Comparison of ENCODE assay signal across 1 cellular context in genomic region chr1:44213222-44214112, GRCh38.
A peak's percentile ranks its signal among the peaks of the same experiment; 100 is the strongest.
TF ChIP-seq lines count a peak whose summit lies in the region.

DMAP1 (plus strand) TSS chr1:44213471; CDS start chr1:44213754, 283 bp downstream.

TF ChIP-seq in H1, 55 proteins besides CTCF, POLR2A, EP300 and RAD21:
- TF ChIP-seq TBP (IDR thresholded peaks at IDR 0.05; ENCODE audit: low read depth, low read length) (peak; percentile 86), NANOG (IDR thresholded peaks at IDR 0.05; ENCODE audit: insufficient read depth, low read depth, low read length, poor library complexity, severe bottlenecking) (no peak), GABPA (IDR thresholded peaks at IDR 0.05; ENCODE audit: borderline replicate concordance, insufficient read depth, low read length) (peak; percentile 100), GTF2F1 (IDR thresholded peaks at IDR 0.05; ENCODE audit: borderline replicate concordance, low read depth, low read length) (peak; percentile 33; the same call in 1 of the 2 replicates), HDAC6 (IDR thresholded peaks at IDR 0.05; ENCODE audit: low read depth, low read length) (no peak), FOSL1 (IDR thresholded peaks at IDR 0.05; ENCODE audit: insufficient read depth, low read depth, low read length) (no peak), NRF1 (IDR thresholded peaks at IDR 0.05; ENCODE audit: low read depth, low read length) (no peak), SAP30 (IDR thresholded peaks at IDR 0.05; ENCODE audit: insufficient read depth, insufficient replicate concordance, low read length) (no peak), CBX8 (IDR thresholded peaks at IDR 0.05; ENCODE audit: borderline replicate concordance, low read depth, low read length) (no peak), SP4 (IDR thresholded peaks at IDR 0.05; ENCODE audit: low read length) (peak; percentile 96), PHF8 (conservative IDR thresholded peaks at IDR 0.05; ENCODE audit: low read depth, low read length) (peak; percentile 88), TAF1 (IDR thresholded peaks at IDR 0.05; ENCODE audit: low read depth, low read length) (peak; percentile 85), SIN3A (conservative IDR thresholded peaks at IDR 0.05 in 1 of 2, IDR thresholded peaks at IDR 0.05 in 1 of 2; ENCODE audit: low read depth in 1 of 2, low read length in 2 of 2) (peak; percentile 58 to 94; a peak in 2 of 4 replicates), KDM5A (IDR thresholded peaks at IDR 0.05; ENCODE audit: low read length) (peak; percentile 69; the same call in 1 of the 2 replicates), CEBPB (IDR thresholded peaks at IDR 0.05; ENCODE audit: low read depth, low read length) (0 out of 2 replicates have a peak, but pooled peaks have one; percentile 15), KDM4A (IDR thresholded peaks at IDR 0.05; ENCODE audit: low read depth, low read length, severe bottlenecking) (peak; percentile 53), SIX5 (IDR thresholded peaks at IDR 0.05; ENCODE audit: low read depth, low read length) (peak; percentile 34; the same call in 1 of the 2 replicates), BCL11A (IDR thresholded peaks at IDR 0.05; ENCODE audit: low read depth in 2 of 2, low read length in 2 of 2) (no peak), SIRT6 (IDR thresholded peaks at IDR 0.05; ENCODE audit: low read length) (no peak), RXRA (IDR thresholded peaks at IDR 0.05; ENCODE audit: insufficient read depth, low read depth, low read length) (0 out of 2 replicates have a peak, but pooled peaks have one; percentile 58), POLR2AphosphoS5 (IDR thresholded peaks at IDR 0.05; ENCODE audit: low read depth, low read length) (no peak; the same call in 1 of the 2 replicates), CREB1 (IDR thresholded peaks at IDR 0.05) (peak; percentile 67), BACH1 (IDR thresholded peaks at IDR 0.05; ENCODE audit: low read length) (no peak), TAF7 (optimal IDR thresholded peaks at IDR 0.05; ENCODE audit: borderline replicate concordance, low read depth, low read length) (peak; percentile 66), EZH2 (IDR thresholded peaks at IDR 0.05; ENCODE audit: low read depth, low read length, severe bottlenecking) (no peak), RNF2 (IDR thresholded peaks at IDR 0.05; ENCODE audit: borderline replicate concordance, low read depth, low read length, missing control alignments, poor library complexity, severe bottlenecking) (no peak), MAFK (IDR thresholded peaks at IDR 0.05; ENCODE audit: low read depth, low read length) (no peak), CBX5 (IDR thresholded peaks at IDR 0.05; ENCODE audit: low read depth, low read length) (no peak), ASH2L (IDR thresholded peaks at IDR 0.05; ENCODE audit: low read length) (peak; percentile 100), JUN (IDR thresholded peaks at IDR 0.05; ENCODE audit: low read depth, low read length) (no peak), RFX5 (IDR thresholded peaks at IDR 0.05; ENCODE audit: borderline replicate concordance, low read depth, low read length) (peak; percentile 46; the same call in 1 of the 2 replicates), TEAD4 (IDR thresholded peaks at IDR 0.05; ENCODE audit: low read depth, low read length) (peak; percentile 82), SP2 (IDR thresholded peaks at IDR 0.05; ENCODE audit: low read length) (no peak), CHD1 (IDR thresholded peaks at IDR 0.05; ENCODE audit: low read depth, low read length) (no peak), JUND (IDR thresholded peaks at IDR 0.05; ENCODE audit: low read length) (peak; percentile 54; the same call in 1 of the 2 replicates), CTBP2 (IDR thresholded peaks at IDR 0.05; ENCODE audit: borderline replicate concordance, insufficient read depth, insufficient read length, low read length) (no peak), CHD2 (IDR thresholded peaks at IDR 0.05; ENCODE audit: low read length) (peak; percentile 67; the same call in 1 of the 2 replicates), HDAC2 (IDR thresholded peaks at IDR 0.05; ENCODE audit: borderline replicate concordance in 1 of 2, low read depth in 2 of 2, low read length in 2 of 2) (0 out of 4 replicates have a peak, but pooled peaks of 1 of the 2 experiments have one; percentile 41), ZNF274 (IDR thresholded peaks at IDR 0.05; ENCODE audit: borderline replicate concordance, extremely low read depth, low read length) (no peak), BRCA1 (IDR thresholded peaks at IDR 0.05; ENCODE audit: low read depth, low read length) (peak; percentile 7; the same call in 1 of the 2 replicates), SP1 (IDR thresholded peaks at IDR 0.05; ENCODE audit: low read depth, low read length) (peak; percentile 82; the same call in 1 of the 2 replicates), TCF12 (IDR thresholded peaks at IDR 0.05; ENCODE audit: low read depth, low read length) (0 out of 2 replicates have a peak, but pooled peaks have one; percentile 62), ATF3 (IDR thresholded peaks at IDR 0.05; ENCODE audit: insufficient read depth, low read depth, low read length) (no peak), SUZ12 (IDR thresholded peaks at IDR 0.05; ENCODE audit: low read length) (no peak), KDM1A (IDR thresholded peaks at IDR 0.05; ENCODE audit: borderline replicate concordance, low read length) (no peak), ATF2 (IDR thresholded peaks at IDR 0.05; ENCODE audit: low read length) (peak; percentile 96), POU5F1 (IDR thresholded peaks at IDR 0.05; ENCODE audit: low read depth, low read length) (no peak), SRF (IDR thresholded peaks at IDR 0.05; ENCODE audit: low read depth, low read length) (peak; percentile 71), YY1 (IDR thresholded peaks at IDR 0.05; ENCODE audit: low read depth, low read length) (peak; percentile 75; the same call in 1 of the 2 replicates), RBBP5 (IDR thresholded peaks at IDR 0.05; ENCODE audit: borderline replicate concordance, low read depth, low read length) (peak; percentile 100), EGR1 (IDR thresholded peaks at IDR 0.05; ENCODE audit: borderline replicate concordance, low read depth, low read length) (peak; percentile 75; the same call in 1 of the 2 replicates)
- TF ChIP-seq, protein P1, sequence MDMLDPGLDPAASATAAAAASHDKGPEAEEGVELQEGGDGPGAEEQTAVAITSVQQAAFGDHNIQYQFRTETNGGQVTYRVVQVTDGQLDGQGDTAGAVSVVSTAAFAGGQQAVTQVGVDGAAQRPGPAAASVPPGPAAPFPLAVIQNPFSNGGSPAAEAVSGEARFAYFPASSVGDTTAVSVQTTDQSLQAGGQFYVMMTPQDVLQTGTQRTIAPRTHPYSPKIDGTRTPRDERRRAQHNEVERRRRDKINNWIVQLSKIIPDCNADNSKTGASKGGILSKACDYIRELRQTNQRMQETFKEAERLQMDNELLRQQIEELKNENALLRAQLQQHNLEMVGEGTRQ (IDR thresholded peaks at IDR 0.05; ENCODE audit: low read length), result 0 out of 2 replicates have a peak, but pooled peaks have one; percentile 38
- TF ChIP-seq, protein P2, sequence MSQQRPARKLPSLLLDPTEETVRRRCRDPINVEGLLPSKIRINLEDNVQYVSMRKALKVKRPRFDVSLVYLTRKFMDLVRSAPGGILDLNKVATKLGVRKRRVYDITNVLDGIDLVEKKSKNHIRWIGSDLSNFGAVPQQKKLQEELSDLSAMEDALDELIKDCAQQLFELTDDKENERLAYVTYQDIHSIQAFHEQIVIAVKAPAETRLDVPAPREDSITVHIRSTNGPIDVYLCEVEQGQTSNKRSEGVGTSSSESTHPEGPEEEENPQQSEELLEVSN (IDR thresholded peaks at IDR 0.05), result peak; percentile 63
- TF ChIP-seq, protein P3, sequence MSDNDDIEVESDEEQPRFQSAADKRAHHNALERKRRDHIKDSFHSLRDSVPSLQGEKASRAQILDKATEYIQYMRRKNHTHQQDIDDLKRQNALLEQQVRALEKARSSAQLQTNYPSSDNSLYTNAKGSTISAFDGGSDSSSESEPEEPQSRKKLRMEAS (IDR thresholded peaks at IDR 0.05), result peak; percentile 79; the same call in 1 of the 2 replicates
- TF ChIP-seq, protein P4, sequence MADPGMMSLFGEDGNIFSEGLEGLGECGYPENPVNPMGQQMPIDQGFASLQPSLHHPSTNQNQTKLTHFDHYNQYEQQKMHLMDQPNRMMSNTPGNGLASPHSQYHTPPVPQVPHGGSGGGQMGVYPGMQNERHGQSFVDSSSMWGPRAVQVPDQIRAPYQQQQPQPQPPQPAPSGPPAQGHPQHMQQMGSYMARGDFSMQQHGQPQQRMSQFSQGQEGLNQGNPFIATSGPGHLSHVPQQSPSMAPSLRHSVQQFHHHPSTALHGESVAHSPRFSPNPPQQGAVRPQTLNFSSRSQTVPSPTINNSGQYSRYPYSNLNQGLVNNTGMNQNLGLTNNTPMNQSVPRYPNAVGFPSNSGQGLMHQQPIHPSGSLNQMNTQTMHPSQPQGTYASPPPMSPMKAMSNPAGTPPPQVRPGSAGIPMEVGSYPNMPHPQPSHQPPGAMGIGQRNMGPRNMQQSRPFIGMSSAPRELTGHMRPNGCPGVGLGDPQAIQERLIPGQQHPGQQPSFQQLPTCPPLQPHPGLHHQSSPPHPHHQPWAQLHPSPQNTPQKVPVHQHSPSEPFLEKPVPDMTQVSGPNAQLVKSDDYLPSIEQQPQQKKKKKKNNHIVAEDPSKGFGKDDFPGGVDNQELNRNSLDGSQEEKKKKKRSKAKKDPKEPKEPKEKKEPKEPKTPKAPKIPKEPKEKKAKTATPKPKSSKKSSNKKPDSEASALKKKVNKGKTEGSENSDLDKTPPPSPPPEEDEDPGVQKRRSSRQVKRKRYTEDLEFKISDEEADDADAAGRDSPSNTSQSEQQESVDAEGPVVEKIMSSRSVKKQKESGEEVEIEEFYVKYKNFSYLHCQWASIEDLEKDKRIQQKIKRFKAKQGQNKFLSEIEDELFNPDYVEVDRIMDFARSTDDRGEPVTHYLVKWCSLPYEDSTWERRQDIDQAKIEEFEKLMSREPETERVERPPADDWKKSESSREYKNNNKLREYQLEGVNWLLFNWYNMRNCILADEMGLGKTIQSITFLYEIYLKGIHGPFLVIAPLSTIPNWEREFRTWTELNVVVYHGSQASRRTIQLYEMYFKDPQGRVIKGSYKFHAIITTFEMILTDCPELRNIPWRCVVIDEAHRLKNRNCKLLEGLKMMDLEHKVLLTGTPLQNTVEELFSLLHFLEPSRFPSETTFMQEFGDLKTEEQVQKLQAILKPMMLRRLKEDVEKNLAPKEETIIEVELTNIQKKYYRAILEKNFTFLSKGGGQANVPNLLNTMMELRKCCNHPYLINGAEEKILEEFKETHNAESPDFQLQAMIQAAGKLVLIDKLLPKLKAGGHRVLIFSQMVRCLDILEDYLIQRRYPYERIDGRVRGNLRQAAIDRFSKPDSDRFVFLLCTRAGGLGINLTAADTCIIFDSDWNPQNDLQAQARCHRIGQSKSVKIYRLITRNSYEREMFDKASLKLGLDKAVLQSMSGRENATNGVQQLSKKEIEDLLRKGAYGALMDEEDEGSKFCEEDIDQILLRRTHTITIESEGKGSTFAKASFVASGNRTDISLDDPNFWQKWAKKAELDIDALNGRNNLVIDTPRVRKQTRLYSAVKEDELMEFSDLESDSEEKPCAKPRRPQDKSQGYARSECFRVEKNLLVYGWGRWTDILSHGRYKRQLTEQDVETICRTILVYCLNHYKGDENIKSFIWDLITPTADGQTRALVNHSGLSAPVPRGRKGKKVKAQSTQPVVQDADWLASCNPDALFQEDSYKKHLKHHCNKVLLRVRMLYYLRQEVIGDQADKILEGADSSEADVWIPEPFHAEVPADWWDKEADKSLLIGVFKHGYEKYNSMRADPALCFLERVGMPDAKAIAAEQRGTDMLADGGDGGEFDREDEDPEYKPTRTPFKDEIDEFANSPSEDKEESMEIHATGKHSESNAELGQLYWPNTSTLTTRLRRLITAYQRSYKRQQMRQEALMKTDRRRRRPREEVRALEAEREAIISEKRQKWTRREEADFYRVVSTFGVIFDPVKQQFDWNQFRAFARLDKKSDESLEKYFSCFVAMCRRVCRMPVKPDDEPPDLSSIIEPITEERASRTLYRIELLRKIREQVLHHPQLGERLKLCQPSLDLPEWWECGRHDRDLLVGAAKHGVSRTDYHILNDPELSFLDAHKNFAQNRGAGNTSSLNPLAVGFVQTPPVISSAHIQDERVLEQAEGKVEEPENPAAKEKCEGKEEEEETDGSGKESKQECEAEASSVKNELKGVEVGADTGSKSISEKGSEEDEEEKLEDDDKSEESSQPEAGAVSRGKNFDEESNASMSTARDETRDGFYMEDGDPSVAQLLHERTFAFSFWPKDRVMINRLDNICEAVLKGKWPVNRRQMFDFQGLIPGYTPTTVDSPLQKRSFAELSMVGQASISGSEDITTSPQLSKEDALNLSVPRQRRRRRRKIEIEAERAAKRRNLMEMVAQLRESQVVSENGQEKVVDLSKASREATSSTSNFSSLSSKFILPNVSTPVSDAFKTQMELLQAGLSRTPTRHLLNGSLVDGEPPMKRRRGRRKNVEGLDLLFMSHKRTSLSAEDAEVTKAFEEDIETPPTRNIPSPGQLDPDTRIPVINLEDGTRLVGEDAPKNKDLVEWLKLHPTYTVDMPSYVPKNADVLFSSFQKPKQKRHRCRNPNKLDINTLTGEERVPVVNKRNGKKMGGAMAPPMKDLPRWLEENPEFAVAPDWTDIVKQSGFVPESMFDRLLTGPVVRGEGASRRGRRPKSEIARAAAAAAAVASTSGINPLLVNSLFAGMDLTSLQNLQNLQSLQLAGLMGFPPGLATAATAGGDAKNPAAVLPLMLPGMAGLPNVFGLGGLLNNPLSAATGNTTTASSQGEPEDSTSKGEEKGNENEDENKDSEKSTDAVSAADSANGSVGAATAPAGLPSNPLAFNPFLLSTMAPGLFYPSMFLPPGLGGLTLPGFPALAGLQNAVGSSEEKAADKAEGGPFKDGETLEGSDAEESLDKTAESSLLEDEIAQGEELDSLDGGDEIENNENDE (IDR thresholded peaks at IDR 0.05; ENCODE audit: insufficient replicate concordance, low read length), result no peak
